In the genomic region with DNA sequence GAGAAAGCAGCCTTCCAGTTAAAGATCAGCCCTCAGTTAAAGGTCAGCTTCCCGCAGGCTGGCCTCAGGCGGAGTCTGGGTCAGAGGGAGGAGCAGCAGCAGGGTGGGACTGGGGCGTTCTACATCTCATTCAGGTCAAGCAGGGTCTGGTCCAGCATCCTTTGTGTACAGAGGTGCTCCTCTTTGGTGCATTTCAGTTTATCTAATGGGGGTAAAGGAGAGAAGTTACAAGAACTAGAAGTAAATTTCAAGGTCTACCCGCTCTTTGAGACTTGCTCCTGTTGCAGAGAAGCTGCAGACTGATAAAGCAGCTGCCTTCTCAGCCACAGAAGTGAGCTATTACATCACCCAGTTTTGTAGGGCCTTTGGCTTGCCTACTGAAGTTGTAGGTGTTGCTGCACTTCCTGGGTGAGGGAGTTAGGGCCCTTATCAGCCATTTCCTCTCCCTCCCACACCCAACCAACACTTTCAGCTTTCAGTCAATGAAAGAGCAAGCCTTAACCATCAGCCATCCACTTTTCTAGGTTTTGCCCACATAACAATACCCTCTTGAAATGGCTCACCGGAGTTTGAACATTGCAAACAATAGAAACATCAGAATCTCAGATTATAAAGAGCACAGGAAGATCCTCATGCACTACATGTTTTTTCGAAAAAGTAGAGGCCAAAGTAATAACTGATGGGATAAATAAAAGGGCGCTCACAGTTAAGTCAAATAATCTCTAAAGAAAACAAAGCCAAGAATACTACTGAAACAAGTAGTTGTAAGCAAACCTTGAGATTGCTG, we compare ENCODE assay signal across 8 cellular contexts. TPM values are rescaled to one million over a fixed set of nuclear protein-coding genes. Genes with fewer than 3 reads are reported as not detected.
DNase-seq lines count a peak whose midpoint lies in the region; ATAC-seq and TF ChIP-seq lines count a peak whose summit lies in the region.

No MANE protein-coding gene starts in this region.

- H3K4me3 ChIP-seq in Caco-2 (ENCODE audit: low read depth, low read length), result no peak overlapping the region

- H3K27me3 Mint-ChIP-seq in Caco-2 (ENCODE audit: insufficient read depth, unreplicated experiment), result no peaks in the 10 kb centered on the region

- CTCF ChIA-PET in Caco-2 (lab: Charles Lee), result interaction anchor here (1.0 to 1.3 kb wide), 2 partner anchors 53 to 177 kb away, joined by 4 read pairs; no protein-coding TSS in a partner anchor

- no peak for TF ChIP-seq CTCF in Caco-2 (IDR thresholded peaks at IDR 0.05; ENCODE audit: insufficient read depth in 1 of 2, low read depth in 1 of 2, low read length in 1 of 2, severe bottlenecking in 1 of 2, unreplicated experiment in 1 of 2)

- no peaks in the 10 kb centered on the region for H3K9me3 Mint-ChIP-seq in Caco-2 (ENCODE audit: unreplicated experiment)

- DNase-seq in Caco-2, result peak; percentile 41 to 53
- DNase-seq in NCI-H510A (lab: John Stamatoyannopoulos, UW), result peak; percentile 45
- DNase-seq in activated T-cell treated with anti-CD3 and anti-CD28 coated beads, Interleukin-2, amount 50 U/mL, for 48 hours, result peak; percentile 64 to 74
- DNase-seq in left colon, result no peak
- DNase-seq in stimulated activated CD8-positive, alpha-beta memory T cell treated with anti-CD3 and anti-CD28 coated beads, Interleukin-7, amount 100 ng/mL, for 1 hour (ENCODE audit: low read depth in 2 of 2), result peak; percentile 25 to 28
- DNase-seq in DMS 273 (lab: John Stamatoyannopoulos, UW; ENCODE audit: unreplicated experiment), result no peak
- no peak for DNase-seq in NCI-H1417 treated with DMSO at 0.1 percent for 48 hours (lab: John Stamatoyannopoulos, UW)

- peaks cover 13% of the 10 kb centered on the region; the same call in 1 of the 2 replicates for H3K4me1 ChIP-seq in Caco-2

- ATAC-seq in GM21723 (IDR thresholded peaks at IDR 0.05; ENCODE audit: unreplicated experiment) (peak; percentile 76), left colon (peak; percentile 70)

- no peaks in the 10 kb centered on the region for H3K9me3 ChIP-seq in Caco-2

- BruUV-seq in Caco-2 (replicated peaks; lab: Mats Ljungman, UMichigan), result no TSS peak

- peaks cover 18% of the 10 kb centered on the region for H3K4me1 Mint-ChIP-seq in Caco-2 (ENCODE audit: low read depth, unreplicated experiment)

- POLR2A ChIA-PET in Caco-2 (lab: Charles Lee), result interaction anchor here (1.0 kb wide), 1 partner anchor 168 kb away, joined by 3 read pairs; no protein-coding TSS in a partner anchor

- peaks cover 85% of the 10 kb centered on the region for H3K36me3 Mint-ChIP-seq in Caco-2 (ENCODE audit: insufficient read depth, unreplicated experiment)

- peak overlapping the region; percentile 75 for H3K27ac Mint-ChIP-seq in Caco-2 (ENCODE audit: unreplicated experiment)

- H3K27me3 ChIP-seq in Caco-2 (replicated peaks; ENCODE audit: control insufficient read depth, insufficient read depth, low read length), result no peaks in the 10 kb centered on the region

- intact Hi-C loops in Caco-2 (cut with micrococcal nuclease; ENCODE audit: unreplicated experiment), result no loop called here
- intact Hi-C loops in left colon (cut with DNase I, micrococcal nuclease), result no loop called here

- H3K4me3 Mint-ChIP-seq in Caco-2 (ENCODE audit: unreplicated experiment), result no peak overlapping the region

- no peaks in the 10 kb centered on the region; the same call in none of the 2 replicates for H3K36me3 ChIP-seq in Caco-2 (ENCODE audit: control insufficient read depth, insufficient read depth, low read length)

RNA-seq across cellular contexts. Expression of a gene that starts 2.8 kb away (rescaled TPM):
- total RNA-seq in Caco-2 (2022) (0.07 and 0.19 TPM in 2 replicates), left colon (under 1 TPM in 1 of 2 donors, not detected in 1; 0.06 TPM)

RNA-seq across cellular contexts. Expression of a gene that starts 34.2 kb away (rescaled TPM):
- 681 and 698 TPM in 2 replicates for total RNA-seq in Caco-2 (2022)
- 100 to 1,000 TPM; 490 to 491 TPM for total RNA-seq in left colon

RNA-seq across cellular contexts. Expression of a gene that starts 48.4 kb away (rescaled TPM):
- total RNA-seq in Caco-2 (2022), result not detected in 2 replicates
- not detected for total RNA-seq in left colon

Comparison
In these comparisons a context has a peak if more than half of its experiments do, and no peak if none do; other contexts are left out.
1. DNase-seq: peak in Caco-2 (2 of 2), NCI-H510A (single experiment), activated T-cell treated with anti-CD3 and anti-CD28 coated beads, Interleukin-2, amount 50 U/mL, for 48 hours (2 of 2) and stimulated activated CD8-positive, alpha-beta memory T cell treated with anti-CD3 and anti-CD28 coated beads, Interleukin-7, amount 100 ng/mL, for 1 hour (2 of 2); none in left colon (0 of 2), DMS 273 (single experiment) and NCI-H1417 treated with DMSO at 0.1 percent for 48 hours (single experiment).